Comparison of ENCODE assay signal across 8 cellular contexts in the genomic region with DNA sequence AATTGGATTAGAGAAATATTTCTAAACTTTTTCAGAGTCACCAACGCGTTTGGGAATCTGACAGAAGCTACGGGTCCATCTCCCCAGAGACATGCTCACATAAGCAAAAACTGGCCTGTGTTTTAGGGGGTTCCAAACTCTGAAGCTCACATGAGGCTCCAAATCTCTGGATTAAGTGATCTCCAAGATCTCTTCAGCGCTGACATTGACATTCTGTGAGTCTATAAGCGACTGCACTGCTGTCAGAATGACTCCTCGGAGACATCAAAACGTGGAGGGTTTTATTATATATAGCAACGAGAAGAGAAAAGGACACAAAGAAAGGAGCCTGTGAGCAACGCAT. TPM values are rescaled to one million over a fixed set of nuclear protein-coding genes. Genes with fewer than 3 reads are reported as not detected.
DNase-seq lines count a peak whose midpoint lies in the region; ATAC-seq, FAIRE-seq and TF ChIP-seq lines count a peak whose summit lies in the region.

No MANE protein-coding gene starts in this region.

- peak overlapping the region; percentile 68 to 72 for H3K9ac ChIP-seq in mucosa of rectum (ENCODE audit: low read depth in 1 of 2, low read length in 2 of 2)

- H3K9me3 Mint-ChIP-seq in stimulated activated naive CD8-positive, alpha-beta T cell treated with anti-CD3 and anti-CD28 coated beads, Interleukin-15, Interleukin-2, amounts not matched to agents 100 ng/mL and 50 ng/mL, for 24 hours: no peaks in the 10 kb centered on the region

- peak overlapping the region; percentile 84 for H3K27ac Mint-ChIP-seq in stimulated activated naive CD8-positive, alpha-beta T cell treated with anti-CD3 and anti-CD28 coated beads, Interleukin-15, Interleukin-2, amounts not matched to agents 100 ng/mL and 50 ng/mL, for 24 hours

- peak overlapping the region; percentile 85 for H3K4me3 Mint-ChIP-seq in stimulated activated naive CD8-positive, alpha-beta T cell treated with anti-CD3 and anti-CD28 coated beads, Interleukin-15, Interleukin-2, amounts not matched to agents 100 ng/mL and 50 ng/mL, for 24 hours

- DNase-seq in stimulated activated naive CD8-positive, alpha-beta T cell treated with anti-CD3 and anti-CD28 coated beads, Interleukin-15, Interleukin-2, amounts not matched to agents 100 U/mL and 50 U/mL, for 24 hours: no peak
- DNase-seq in bronchial epithelial cell (ENCODE audit: low read depth) (no peak), HuH-7.5 (ENCODE audit: low spot score) (no peak), T1000 (lab: John Stamatoyannopoulos, UW) (no peak)

- H3K4me3 ChIP-seq in bronchial epithelial cell (ENCODE audit: low read depth, low read length) (peak overlapping the region; percentile 75), mucosa of rectum (ENCODE audit: low read length in 2 of 2) (peak overlapping the region; percentile 75 to 78)

- H3K27ac ChIP-seq in mucosa of rectum (ENCODE audit: low read depth in 2 of 2, low read length in 2 of 2): peak overlapping the region; percentile 80 to 93

- no peak for FAIRE-seq in bronchial epithelial cell (lab: Jason Lieb, UNC)

- H3K9me3 ChIP-seq in mucosa of rectum (ENCODE audit: control insufficient read depth in 2 of 2, low read length in 2 of 2): no peaks in the 10 kb centered on the region

- H3K4me1 ChIP-seq in mucosa of rectum (ENCODE audit: control insufficient read depth in 2 of 2, insufficient read depth in 2 of 2, low read length in 2 of 2): peaks cover 17 to 18% of the 10 kb centered on the region in 2 donors

- peaks cover 31% of the 10 kb centered on the region for H3K4me1 Mint-ChIP-seq in stimulated activated naive CD8-positive, alpha-beta T cell treated with anti-CD3 and anti-CD28 coated beads, Interleukin-15, Interleukin-2, amounts not matched to agents 100 ng/mL and 50 ng/mL, for 24 hours (ENCODE audit: low read depth)

- H3K27me3 ChIP-seq in bronchial epithelial cell (ENCODE audit: control insufficient read depth, insufficient read depth, low read length) (no peaks in the 10 kb centered on the region), mucosa of rectum (ENCODE audit: control insufficient read depth in 2 of 2, insufficient read depth in 2 of 2, low read length in 2 of 2) (no peaks in the 10 kb centered on the region)

- H3K36me3 Mint-ChIP-seq in stimulated activated naive CD8-positive, alpha-beta T cell treated with anti-CD3 and anti-CD28 coated beads, Interleukin-15, Interleukin-2, amounts not matched to agents 100 ng/mL and 50 ng/mL, for 24 hours (ENCODE audit: low read depth): no peaks in the 10 kb centered on the region

- H3K36me3 ChIP-seq in bronchial epithelial cell (ENCODE audit: control insufficient read depth, insufficient read depth, low read length): no peaks in the 10 kb centered on the region
- no peaks in the 10 kb centered on the region for H3K36me3 ChIP-seq in mucosa of rectum (ENCODE audit: control insufficient read depth in 2 of 2, insufficient read depth in 2 of 2, low read length in 2 of 2)

- no peak for TF ChIP-seq CTCF in bronchial epithelial cell (IDR thresholded peaks at IDR 0.05; ENCODE audit: insufficient read depth, low read length, severe bottlenecking)

- ATAC-seq in stimulated activated naive CD8-positive, alpha-beta T cell treated with anti-CD3 and anti-CD28 coated beads, Interleukin-15, Interleukin-2, amounts not matched to agents 100 U/mL and 50 U/mL, for 24 hours: no peak
- ATAC-seq in GM21526 (IDR thresholded peaks at IDR 0.05; ENCODE audit: low FRiP score, unreplicated experiment) (no peak), GM18861 (IDR thresholded peaks at IDR 0.05; ENCODE audit: unreplicated experiment) (no peak)

- peaks cover under 1% of the 10 kb centered on the region for H3K27me3 Mint-ChIP-seq in stimulated activated naive CD8-positive, alpha-beta T cell treated with anti-CD3 and anti-CD28 coated beads, Interleukin-15, Interleukin-2, amounts not matched to agents 100 ng/mL and 50 ng/mL, for 24 hours

RNA-seq across cellular contexts. Expression of a gene that starts 0.6 kb away (rescaled TPM):
- total RNA-seq in bronchial epithelial cell: 2.9 and 3.6 TPM in 2 replicates
